ENCODE assay signal across 9 cellular contexts in the genomic region with DNA sequence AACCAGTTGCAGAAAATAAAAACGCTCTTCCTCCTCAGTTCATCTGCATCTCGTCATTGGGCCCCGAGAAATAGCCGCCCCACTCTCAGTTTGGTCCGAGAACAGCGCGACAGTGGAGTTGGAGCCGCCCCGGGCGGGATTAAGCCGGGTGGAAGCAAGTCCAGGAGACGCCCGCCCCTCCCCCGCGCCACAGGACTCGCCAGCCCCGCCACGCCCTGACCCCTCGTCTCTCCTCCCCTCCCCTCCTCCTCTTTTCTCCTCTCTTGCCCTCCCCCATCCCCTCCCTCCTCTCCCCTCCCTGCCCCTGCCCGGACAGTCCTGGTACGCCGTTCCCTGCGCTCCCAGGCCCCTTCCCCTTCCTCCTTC.
DNase-seq lines count a peak whose midpoint lies in the region; ATAC-seq and TF ChIP-seq lines count a peak whose summit lies in the region.
"Had no signal": no experiment of that assay in that cellular context is flagged by ENCODE, and none has a peak within 500 bp of the region (broad histone marks: within the 10 kb centered on the region; RNA-seq: fewer than 3 reads in every experiment).

No MANE protein-coding gene starts in this region.

- no peak overlapping the region for H3K4me3 ChIP-seq in body of pancreas
- peak overlapping the region; percentile 57 for H3K4me3 ChIP-seq in iPS-11a (ENCODE audit: low read depth, low read length)

- TF ChIP-seq CTCF in body of pancreas (IDR thresholded peaks at IDR 0.05) = no peak

- peak; percentile 92 for DNase-seq in GM03348 (ENCODE audit: low spot score)
- peak; percentile 56 to 73 (median 66) for DNase-seq in body of pancreas
- DNase-seq in sciatic nerve (ENCODE audit: low spot score) = peak; percentile 89
- DNase-seq in NCI-H2196 treated with DMSO at 0.1 percent for 48 hours (lab: John Stamatoyannopoulos, UW; ENCODE audit: unreplicated experiment) = no peak
- no peak for DNase-seq in cerebellar nuclear complex (lab: John Stamatoyannopoulos, UW)
- DNase-seq: SW 1271 had no signal

- H3K27me3 ChIP-seq in body of pancreas = no peaks in the 10 kb centered on the region

- peaks cover 22% of the 10 kb centered on the region for H3K4me1 ChIP-seq in body of pancreas

- intact Hi-C loops in body of pancreas (cut with DNase I) = no loop called here
- intact Hi-C loops in sciatic nerve (cut with DNase I) = loop anchor here (10.0 kb wide), 1 partner anchor 68 kb away; no protein-coding TSS in a partner anchor

- H3K27ac ChIP-seq in body of pancreas = peak overlapping the region; percentile 13 to 73 (median 70)

- no peaks in the 10 kb centered on the region for H3K36me3 ChIP-seq in body of pancreas (replicated peaks in 1 of 2; ENCODE audit: insufficient read depth in 1 of 2, low read depth in 2 of 2)

- 35 to 71% methylated on average over 13 to 17 of the region's 23 CpGs for WGBS in body of pancreas, 2 donors

- ATAC-seq in body of pancreas = peak; percentile 67
- peak; percentile 95 for ATAC-seq in sciatic nerve
- ATAC-seq in HG03469 (IDR thresholded peaks at IDR 0.05; ENCODE audit: unreplicated experiment) = no peak
- no peak for ATAC-seq in GM21825 (IDR thresholded peaks at IDR 0.05; ENCODE audit: unreplicated experiment)

- no peak for TF ChIP-seq POLR2A in body of pancreas (IDR thresholded peaks at IDR 0.05)

- peaks cover 0 to 11% (median 0%) of the 10 kb centered on the region in 3 donors for H3K9me3 ChIP-seq in body of pancreas

Comparison
In these comparisons a context has a peak if more than half of its experiments do, and no peak if none do; other contexts are left out.
1. DNase-seq: peak in GM03348 (single experiment), body of pancreas (4 of 4) and sciatic nerve (single experiment); none in NCI-H2196 treated with DMSO at 0.1 percent for 48 hours (single experiment) and cerebellar nuclear complex (0 of 2).
2. ATAC-seq: peak in body of pancreas (single experiment) and sciatic nerve (single experiment); none in HG03469 (single experiment) and GM21825 (single experiment).